In genomic region chr14:102824832-102825231, GRCh38 we compare ENCODE assay signal across 12 cellular contexts. TPM values are rescaled to one million over a fixed set of nuclear protein-coding genes. Genes with fewer than 3 reads are reported as not detected.
DNase-seq lines count a peak whose midpoint lies in the region; ATAC-seq and TF ChIP-seq lines count a peak whose summit lies in the region.
"Had no signal": no experiment of that assay in that cellular context is flagged by ENCODE, and none has a peak within 500 bp of the region (broad histone marks: within the 10 kb centered on the region; RNA-seq: fewer than 3 reads in every experiment).

No MANE protein-coding gene starts in this region.

- H3K4me1 Mint-ChIP-seq in activated CD4-positive, alpha-beta T cell treated with anti-CD3 and anti-CD28 coated beads for 36 hours: peaks cover 90% of the 10 kb centered on the region

- no peak overlapping the region for H3K4me3 Mint-ChIP-seq in activated CD4-positive, alpha-beta T cell treated with anti-CD3 and anti-CD28 coated beads for 36 hours
- H3K4me3 Mint-ChIP-seq: activated B cell treated with CpG ODN at 0.5 μM for 24 hours had no signal

- peaks cover 46% of the 10 kb centered on the region for H3K36me3 Mint-ChIP-seq in activated CD4-positive, alpha-beta T cell treated with anti-CD3 and anti-CD28 coated beads for 36 hours (ENCODE audit: low read depth)

- DNase-seq in activated CD4-positive, alpha-beta T cell treated with anti-CD3 and anti-CD28 coated beads for 36 hours: no peak
- no peak for DNase-seq in activated CD4-positive, alpha-beta T cell treated with anti-CD3 and anti-CD28 coated beads, Interleukin-2, amount 50 U/mL, for 48 hours
- peak; percentile 33 for DNase-seq in adipocyte (ENCODE audit: low read depth)
- DNase-seq in Right ventricle myocardium superior: peak; percentile 80
- no peak for DNase-seq in germinal center (ENCODE audit: low spot score)
- DNase-seq in dedifferentiated amniotic fluid mesenchymal stem cell (ENCODE audit: extremely low spot score): no peak
- no peak for DNase-seq in GM20000 (ENCODE audit: low spot score)
- DNase-seq: activated B cell treated with CpG ODN at 0.5 μM for 24 hours, GF-D8, MV-4-11, uterus had no signal

- H3K4me1 ChIP-seq in adipocyte (ENCODE audit: control insufficient read depth, insufficient read depth, low read length): peaks cover 16% of the 10 kb centered on the region
- H3K4me1 ChIP-seq in skeletal muscle satellite cell (ENCODE audit: control insufficient read depth, insufficient read depth, low read length): peaks cover 16% of the 10 kb centered on the region
- H3K4me1 ChIP-seq: uterus had no signal

- POLR2A ChIA-PET in activated CD4-positive, alpha-beta T cell treated with anti-CD3 and anti-CD28 coated beads for 36 hours (lab: Charles Lee): interaction anchor here (1.1 kb wide), 1 partner anchor 37 kb away, joined by 5 read pairs; no protein-coding TSS in a partner anchor

- H3K27ac Mint-ChIP-seq in activated CD4-positive, alpha-beta T cell treated with anti-CD3 and anti-CD28 coated beads for 36 hours: peak overlapping the region; percentile 75

- no peak for TF ChIP-seq CTCF in GM20000 (IDR thresholded peaks at IDR 0.05; ENCODE audit: extremely low read depth, missing control alignments)

- no peaks in the 10 kb centered on the region for H3K27me3 Mint-ChIP-seq in activated CD4-positive, alpha-beta T cell treated with anti-CD3 and anti-CD28 coated beads for 36 hours
- H3K27me3 Mint-ChIP-seq: activated B cell treated with CpG ODN at 0.5 μM for 24 hours had no signal

- H3K4me3 ChIP-seq in adipocyte (ENCODE audit: low read length) (no peak overlapping the region), skeletal muscle satellite cell (ENCODE audit: low read length) (peak overlapping the region; percentile 14)
- H3K4me3 ChIP-seq: uterus had no signal

- peak overlapping the region; percentile 59 for H3K4me2 ChIP-seq in skeletal muscle satellite cell (ENCODE audit: low read length)

- H3K9me3 ChIP-seq in adipocyte (ENCODE audit: control insufficient read depth, low read length) (no peaks in the 10 kb centered on the region), skeletal muscle satellite cell (replicated peaks; ENCODE audit: low read length) (no peaks in the 10 kb centered on the region)
- H3K9me3 ChIP-seq: uterus had no signal

- no peaks in the 10 kb centered on the region for H3K9me3 Mint-ChIP-seq in activated CD4-positive, alpha-beta T cell treated with anti-CD3 and anti-CD28 coated beads for 36 hours (ENCODE audit: low read depth)
- H3K9me3 Mint-ChIP-seq: activated B cell treated with CpG ODN at 0.5 μM for 24 hours had no signal

- intact Hi-C loops in activated CD4-positive, alpha-beta T cell treated with anti-CD3 and anti-CD28 coated beads for 36 hours (cut with DNase I, micrococcal nuclease): loop anchor here in 1 of 2 experiments (5.0 kb wide), 2 partner anchors 948 to 1003 kb away; no protein-coding TSS in a partner anchor
- intact Hi-C loops in Right ventricle myocardium superior (cut with DNase I): loop anchor here (10.0 kb wide), 1 partner anchor 80 kb away; no protein-coding TSS in a partner anchor

- H3K27me3 ChIP-seq in adipocyte (replicated peaks; ENCODE audit: control insufficient read depth, insufficient read depth, low read length): no peaks in the 10 kb centered on the region
- no peaks in the 10 kb centered on the region for H3K27me3 ChIP-seq in skeletal muscle satellite cell (ENCODE audit: control insufficient read depth, insufficient read depth, low read length)
- H3K27me3 ChIP-seq: uterus had no signal

- CTCF ChIA-PET in activated CD4-positive, alpha-beta T cell treated with anti-CD3 and anti-CD28 coated beads for 36 hours (lab: Charles Lee): no interaction called here

- H3K36me3 ChIP-seq in adipocyte (ENCODE audit: control insufficient read depth, insufficient read depth, low read length, severe bottlenecking) (no peaks in the 10 kb centered on the region), skeletal muscle satellite cell (ENCODE audit: insufficient read depth, low read length) (peaks cover 5% of the 10 kb centered on the region)
- H3K36me3 ChIP-seq: uterus had no signal

- no peak overlapping the region for H3K9ac ChIP-seq in adipocyte (ENCODE audit: low read length)
- H3K9ac ChIP-seq in skeletal muscle satellite cell (ENCODE audit: low read depth, low read length): no peak overlapping the region

- ATAC-seq in activated CD4-positive, alpha-beta T cell treated with anti-CD3 and anti-CD28 coated beads for 36 hours: peak; percentile 20
- peak; percentile 98 for ATAC-seq in Right ventricle myocardium superior (ENCODE audit: poor library complexity)

RNA-seq across cellular contexts. Expression of gene TRAF3, which starts 47.6 kb away (rescaled TPM):
- 10 to 100 TPM; 66.4 to 83.7 TPM for total RNA-seq in activated CD4-positive, alpha-beta T cell treated with anti-CD3 and anti-CD28 coated beads for 36 hours
- 9.8 TPM for total RNA-seq in Right ventricle myocardium superior
- 12.2 and 25.6 TPM in 2 replicates for total RNA-seq in skeletal muscle satellite cell (2012; rRNA removed)

Comparison
In these comparisons a context has a peak if more than half of its experiments do, and no peak if none do; other contexts are left out.
1. DNase-seq: peak in adipocyte (single experiment) and Right ventricle myocardium superior (single experiment); none in activated CD4-positive, alpha-beta T cell treated with anti-CD3 and anti-CD28 coated beads for 36 hours (single experiment), activated CD4-positive, alpha-beta T cell treated with anti-CD3 and anti-CD28 coated beads, Interleukin-2, amount 50 U/mL, for 48 hours (0 of 2), germinal center (single experiment), dedifferentiated amniotic fluid mesenchymal stem cell (single experiment) and GM20000 (single experiment).